1 cellular context compared by ENCODE assay signal in the genomic region with DNA sequence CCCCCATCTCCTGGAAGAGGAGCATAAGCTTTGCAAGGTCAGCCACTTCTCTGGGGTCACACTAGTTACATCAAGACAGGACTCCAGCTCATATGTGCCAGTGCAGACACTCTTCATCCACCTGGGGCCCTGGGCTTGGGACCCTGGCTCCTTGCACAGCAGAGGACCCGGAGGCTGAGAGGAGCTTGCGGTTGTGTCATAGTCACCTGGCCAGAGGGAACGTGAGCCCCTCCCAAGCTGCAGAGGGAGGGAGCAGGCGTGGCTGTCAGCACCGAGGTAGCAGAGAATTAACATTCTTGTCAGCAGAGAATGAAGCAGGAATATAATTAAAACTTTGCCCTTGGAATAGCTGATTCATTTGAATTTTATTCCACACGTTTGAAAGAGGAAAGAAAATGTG.
TF ChIP-seq lines count a peak whose summit lies in the region.

No MANE protein-coding gene starts in this region.

TF ChIP-seq in K562, 482 proteins besides CTCF, POLR2A, EP300 and RAD21 (continued from another document):
- TF ChIP-seq TEAD1 (CRISPR knock-in tag; IDR thresholded peaks at IDR 0.05) (no peak), NCOA2 (IDR thresholded peaks at IDR 0.05; ENCODE audit: partially characterized antibody in 2 of 2) (no peak), ZNF23 (CRISPR knock-in tag; IDR thresholded peaks at IDR 0.05) (no peak), ZNF316 (IDR thresholded peaks at IDR 0.05) (no peak), ZNF780A (CRISPR knock-in tag; IDR thresholded peaks at IDR 0.05) (no peak)
- TF ChIP-seq, protein P1, sequence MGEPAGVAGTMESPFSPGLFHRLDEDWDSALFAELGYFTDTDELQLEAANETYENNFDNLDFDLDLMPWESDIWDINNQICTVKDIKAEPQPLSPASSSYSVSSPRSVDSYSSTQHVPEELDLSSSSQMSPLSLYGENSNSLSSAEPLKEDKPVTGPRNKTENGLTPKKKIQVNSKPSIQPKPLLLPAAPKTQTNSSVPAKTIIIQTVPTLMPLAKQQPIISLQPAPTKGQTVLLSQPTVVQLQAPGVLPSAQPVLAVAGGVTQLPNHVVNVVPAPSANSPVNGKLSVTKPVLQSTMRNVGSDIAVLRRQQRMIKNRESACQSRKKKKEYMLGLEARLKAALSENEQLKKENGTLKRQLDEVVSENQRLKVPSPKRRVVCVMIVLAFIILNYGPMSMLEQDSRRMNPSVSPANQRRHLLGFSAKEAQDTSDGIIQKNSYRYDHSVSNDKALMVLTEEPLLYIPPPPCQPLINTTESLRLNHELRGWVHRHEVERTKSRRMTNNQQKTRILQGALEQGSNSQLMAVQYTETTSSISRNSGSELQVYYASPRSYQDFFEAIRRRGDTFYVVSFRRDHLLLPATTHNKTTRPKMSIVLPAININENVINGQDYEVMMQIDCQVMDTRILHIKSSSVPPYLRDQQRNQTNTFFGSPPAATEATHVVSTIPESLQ (CRISPR knock-in tag; IDR thresholded peaks at IDR 0.05): no peak
- TF ChIP-seq, protein P2, sequence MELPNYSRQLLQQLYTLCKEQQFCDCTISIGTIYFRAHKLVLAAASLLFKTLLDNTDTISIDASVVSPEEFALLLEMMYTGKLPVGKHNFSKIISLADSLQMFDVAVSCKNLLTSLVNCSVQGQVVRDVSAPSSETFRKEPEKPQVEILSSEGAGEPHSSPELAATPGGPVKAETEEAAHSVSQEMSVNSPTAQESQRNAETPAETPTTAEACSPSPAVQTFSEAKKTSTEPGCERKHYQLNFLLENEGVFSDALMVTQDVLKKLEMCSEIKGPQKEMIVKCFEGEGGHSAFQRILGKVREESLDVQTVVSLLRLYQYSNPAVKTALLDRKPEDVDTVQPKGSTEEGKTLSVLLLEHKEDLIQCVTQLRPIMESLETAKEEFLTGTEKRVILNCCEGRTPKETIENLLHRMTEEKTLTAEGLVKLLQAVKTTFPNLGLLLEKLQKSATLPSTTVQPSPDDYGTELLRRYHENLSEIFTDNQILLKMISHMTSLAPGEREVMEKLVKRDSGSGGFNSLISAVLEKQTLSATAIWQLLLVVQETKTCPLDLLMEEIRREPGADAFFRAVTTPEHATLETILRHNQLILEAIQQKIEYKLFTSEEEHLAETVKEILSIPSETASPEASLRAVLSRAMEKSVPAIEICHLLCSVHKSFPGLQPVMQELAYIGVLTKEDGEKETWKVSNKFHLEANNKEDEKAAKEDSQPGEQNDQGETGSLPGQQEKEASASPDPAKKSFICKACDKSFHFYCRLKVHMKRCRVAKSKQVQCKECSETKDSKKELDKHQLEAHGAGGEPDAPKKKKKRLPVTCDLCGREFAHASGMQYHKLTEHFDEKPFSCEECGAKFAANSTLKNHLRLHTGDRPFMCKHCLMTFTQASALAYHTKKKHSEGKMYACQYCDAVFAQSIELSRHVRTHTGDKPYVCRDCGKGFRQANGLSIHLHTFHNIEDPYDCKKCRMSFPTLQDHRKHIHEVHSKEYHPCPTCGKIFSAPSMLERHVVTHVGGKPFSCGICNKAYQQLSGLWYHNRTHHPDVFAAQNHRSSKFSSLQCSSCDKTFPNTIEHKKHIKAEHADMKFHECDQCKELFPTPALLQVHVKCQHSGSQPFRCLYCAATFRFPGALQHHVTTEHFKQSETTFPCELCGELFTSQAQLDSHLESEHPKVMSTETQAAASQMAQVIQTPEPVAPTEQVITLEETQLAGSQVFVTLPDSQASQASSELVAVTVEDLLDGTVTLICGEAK (IDR thresholded peaks at IDR 0.05): no peak
- TF ChIP-seq, protein P2 (CRISPR knock-in tag; IDR thresholded peaks at IDR 0.05): no peak
- TF ChIP-seq, protein P3, sequence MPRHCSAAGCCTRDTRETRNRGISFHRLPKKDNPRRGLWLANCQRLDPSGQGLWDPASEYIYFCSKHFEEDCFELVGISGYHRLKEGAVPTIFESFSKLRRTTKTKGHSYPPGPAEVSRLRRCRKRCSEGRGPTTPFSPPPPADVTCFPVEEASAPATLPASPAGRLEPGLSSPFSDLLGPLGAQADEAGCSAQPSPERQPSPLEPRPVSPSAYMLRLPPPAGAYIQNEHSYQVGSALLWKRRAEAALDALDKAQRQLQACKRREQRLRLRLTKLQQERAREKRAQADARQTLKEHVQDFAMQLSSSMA (CRISPR knock-in tag; IDR thresholded peaks at IDR 0.05): no peak
- TF ChIP-seq, protein P4, sequence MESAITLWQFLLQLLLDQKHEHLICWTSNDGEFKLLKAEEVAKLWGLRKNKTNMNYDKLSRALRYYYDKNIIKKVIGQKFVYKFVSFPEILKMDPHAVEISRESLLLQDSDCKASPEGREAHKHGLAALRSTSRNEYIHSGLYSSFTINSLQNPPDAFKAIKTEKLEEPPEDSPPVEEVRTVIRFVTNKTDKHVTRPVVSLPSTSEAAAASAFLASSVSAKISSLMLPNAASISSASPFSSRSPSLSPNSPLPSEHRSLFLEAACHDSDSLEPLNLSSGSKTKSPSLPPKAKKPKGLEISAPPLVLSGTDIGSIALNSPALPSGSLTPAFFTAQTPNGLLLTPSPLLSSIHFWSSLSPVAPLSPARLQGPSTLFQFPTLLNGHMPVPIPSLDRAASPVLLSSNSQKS (CRISPR knock-in tag; IDR thresholded peaks at IDR 0.05): no peak
- TF ChIP-seq, protein P5, sequence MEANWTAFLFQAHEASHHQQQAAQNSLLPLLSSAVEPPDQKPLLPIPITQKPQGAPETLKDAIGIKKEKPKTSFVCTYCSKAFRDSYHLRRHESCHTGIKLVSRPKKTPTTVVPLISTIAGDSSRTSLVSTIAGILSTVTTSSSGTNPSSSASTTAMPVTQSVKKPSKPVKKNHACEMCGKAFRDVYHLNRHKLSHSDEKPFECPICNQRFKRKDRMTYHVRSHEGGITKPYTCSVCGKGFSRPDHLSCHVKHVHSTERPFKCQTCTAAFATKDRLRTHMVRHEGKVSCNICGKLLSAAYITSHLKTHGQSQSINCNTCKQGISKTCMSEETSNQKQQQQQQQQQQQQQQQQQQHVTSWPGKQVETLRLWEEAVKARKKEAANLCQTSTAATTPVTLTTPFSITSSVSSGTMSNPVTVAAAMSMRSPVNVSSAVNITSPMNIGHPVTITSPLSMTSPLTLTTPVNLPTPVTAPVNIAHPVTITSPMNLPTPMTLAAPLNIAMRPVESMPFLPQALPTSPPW (CRISPR knock-in tag; IDR thresholded peaks at IDR 0.05): no peak
